Comparison of ENCODE assay signal across 28 cellular contexts in genomic region chr5:129629581-129629980, GRCh38.
"Had no signal": no experiment of that assay in that cellular context is flagged by ENCODE, and none has a peak within 500 bp of the region (broad histone marks: within the 10 kb centered on the region; RNA-seq: fewer than 3 reads in every experiment).

No MANE protein-coding gene starts in this region.

- DNase-seq: activated CD4-positive, alpha-beta memory T cell treated with anti-CD3 and anti-CD28 coated beads for 36 hours; activated CD4-positive, alpha-beta T cell treated with anti-CD3 and anti-CD28 coated beads for 4 hours; activated CD4-positive, alpha-beta T cell treated with anti-CD3 and anti-CD28 coated beads, Interleukin-2, amount 50 U/mL, for 1 hour; activated CD4-positive, CD25-positive, alpha-beta regulatory T cell treated with anti-CD3 and anti-CD28 coated beads, Interleukin-2, amount 50 U/mL, for 72 hours; activated CD8-positive, alpha-beta memory T cell treated with anti-CD3 and anti-CD28 coated beads, Interleukin-2, amount 50 U/mL, for 4 hours; activated gamma-delta T cell treated with Interleukin-2 at 50 U/mL for 16 hours; activated naive CD4-positive, alpha-beta T cell treated with anti-CD3 and anti-CD28 coated beads for 36 hours; activated T-cell treated with anti-CD3 and anti-CD28 coated beads for 4 hours; activated T-cell treated with anti-CD3 and anti-CD28 coated beads, Interleukin-2, amount 50 U/mL, for 4 hours; adrenal gland; caudate nucleus; colonic mucosa; Karpas-422; MG63; NCI-H1048; NCI-H1105 treated with DMSO at 0.1 percent for 48 hours; NCI-H1436; NCI-H1694; NCI-H2081 treated with DMSO at 0.1 percent for 48 hours; NCI-H345; NCI-H510A treated with DMSO at 0.1 percent for 48 hours; NCI-H526 treated with DMSO at 0.1 percent for 48 hours; NK-92 treated with Interleukin-12 subunit alpha and Interleukin-12 subunit beta, amount 100 ng/mL, for 24 hours; PC-3; Peyer's patch; RPMI8226; SHP77 treated with DMSO at 0.1 percent for 48 hours; SK-N-SH had no signal
